In genomic region chr11:27699926-27700350, GRCh38 we compare ENCODE assay signal across 8 cellular contexts. TPM values are rescaled to one million over a fixed set of nuclear protein-coding genes. Genes with fewer than 3 reads are reported as not detected.
DNase-seq lines count a peak whose midpoint lies in the region; ATAC-seq, FAIRE-seq and TF ChIP-seq lines count a peak whose summit lies in the region.
"Had no signal": no experiment of that assay in that cellular context is flagged by ENCODE, and none has a peak within 500 bp of the region (broad histone marks: within the 10 kb centered on the region; RNA-seq: fewer than 3 reads in every experiment).

No MANE protein-coding gene starts in this region.

- H3K9me3 ChIP-seq in HEK293 (ENCODE audit: control insufficient read depth, insufficient read depth, low read depth, low read length) = no peaks in the 10 kb centered on the region
- no peaks in the 10 kb centered on the region for H3K9me3 ChIP-seq in kidney (ENCODE audit: control insufficient read depth in 1 of 2, low read length in 2 of 2)

- H3K27ac Mint-ChIP-seq in activated naive CD8-positive, alpha-beta T cell = no peak overlapping the region
- peak overlapping the region; percentile 9 for H3K27ac Mint-ChIP-seq in stimulated activated naive B cell treated with anti-CD40 and anti-IgM and Interleukin-4, amounts not matched to agents 10 μg/mL and 1 μg/mL and 100 μg/mL, for 72 hours

- POLR2A ChIA-PET in HEK293 (lab: Yijun Ruan, JAX) = interaction anchor here (0.6 to 2.2 kb wide), 6 partner anchors 17 to 1414 kb away, joined by 3 to 9 read pairs (median 4); partner anchors contain the start of genes KIF18A and METTL15

- FAIRE-seq in kidney (lab: Jason Lieb, UNC) = no peak

- no peaks in the 10 kb centered on the region for H3K4me1 ChIP-seq in HEK293 (ENCODE audit: control insufficient read depth, insufficient read depth, low read length)
- H3K4me1 ChIP-seq in kidney (ENCODE audit: control insufficient read depth in 1 of 2, insufficient read depth in 1 of 2, low read depth in 1 of 2, low read length in 2 of 2) = peaks cover 0 to 18% of the 10 kb centered on the region in 2 donors

- CTCF ChIA-PET in HEK293 (lab: Yijun Ruan, JAX) = interaction anchor here (0.6 to 3.5 kb wide), 24 partner anchors 11 to 1635 kb away, joined by 3 to 21 read pairs (median 4); partner anchors contain the start of genes KIF18A and METTL15

- H3K4me3 ChIP-seq in HEK293 (ENCODE audit: low read depth, low read length) = peak overlapping the region; percentile 88
- H3K4me3 ChIP-seq in kidney (ENCODE audit: low read length in 2 of 2) = peak overlapping the region; percentile 27 to 42

- ATAC-seq in stimulated activated naive B cell treated with anti-CD40 and anti-IgM and Interleukin-4, amounts not matched to agents 10 μg/mL and 1 μg/mL and 100 μg/mL, for 72 hours (replicated peaks) = no peak
- ATAC-seq in HG03565 (IDR thresholded peaks at IDR 0.05; ENCODE audit: unreplicated experiment) = no peak

- H3K36me3 ChIP-seq in HEK293 (ENCODE audit: control insufficient read depth in 2 of 2, insufficient read depth in 1 of 2, low read length in 2 of 2) = no peaks in the 10 kb centered on the region
- H3K36me3 ChIP-seq in kidney (ENCODE audit: control insufficient read depth in 1 of 2, insufficient read depth in 2 of 2, low read length in 2 of 2) = no peaks in the 10 kb centered on the region

- H3K9ac ChIP-seq in kidney (ENCODE audit: low read length in 2 of 2) = no peak overlapping the region

- DNase-seq in kidney = peak; percentile 62
- no peak for DNase-seq in stimulated activated naive B cell treated with anti-CD40 and anti-IgM and Interleukin-4, amounts not matched to agents 10 μg/mL and 1 μg/mL and 100 μg/mL, for 72 hours
- DNase-seq in NCI-H1930 (lab: John Stamatoyannopoulos, UW) = no peak
- no peak for DNase-seq in epidermal melanocyte (ENCODE audit: insufficient read length, low spot score)

- peaks cover 54% of the 10 kb centered on the region for H3K27me3 Mint-ChIP-seq in activated naive CD8-positive, alpha-beta T cell
- peaks cover 55 to 63% of the 10 kb centered on the region in 2 donors for H3K27me3 Mint-ChIP-seq in stimulated activated naive B cell treated with anti-CD40 and anti-IgM and Interleukin-4, amounts not matched to agents 10 μg/mL and 1 μg/mL and 100 μg/mL, for 72 hours

- peaks cover 23% of the 10 kb centered on the region for H3K4me1 Mint-ChIP-seq in activated naive CD8-positive, alpha-beta T cell (ENCODE audit: low read depth)
- peaks cover 19 to 29% of the 10 kb centered on the region in 2 donors for H3K4me1 Mint-ChIP-seq in stimulated activated naive B cell treated with anti-CD40 and anti-IgM and Interleukin-4, amounts not matched to agents 10 μg/mL and 1 μg/mL and 100 μg/mL, for 72 hours

- H3K27ac ChIP-seq in HEK293 (ENCODE audit: extremely low read depth, low read depth, low read length) (peak overlapping the region; percentile 31; the same call in 1 of the 2 replicates), kidney (ENCODE audit: low read depth in 2 of 2, low read length in 2 of 2) (no peak overlapping the region)

- peaks cover 3% of the 10 kb centered on the region for H3K36me3 Mint-ChIP-seq in activated naive CD8-positive, alpha-beta T cell
- H3K36me3 Mint-ChIP-seq in stimulated activated naive B cell treated with anti-CD40 and anti-IgM and Interleukin-4, amounts not matched to agents 10 μg/mL and 1 μg/mL and 100 μg/mL, for 72 hours = no peaks in the 10 kb centered on the region

- intact Hi-C loops in kidney (cut with DNase I) = no loop called here

- TF ChIP-seq CTCF in HEK293 (tag by site-specific recombination; IDR thresholded peaks at IDR 0.05) (no peak), kidney (IDR thresholded peaks at IDR 0.05; ENCODE audit: borderline replicate concordance, extremely low read depth, insufficient read depth) (no peak)

- no peaks in the 10 kb centered on the region for H3K9me3 Mint-ChIP-seq in activated naive CD8-positive, alpha-beta T cell (ENCODE audit: low read depth)
- H3K9me3 Mint-ChIP-seq in stimulated activated naive B cell treated with anti-CD40 and anti-IgM and Interleukin-4, amounts not matched to agents 10 μg/mL and 1 μg/mL and 100 μg/mL, for 72 hours = no peaks in the 10 kb centered on the region

- peak overlapping the region; percentile 42 for H3K4me3 Mint-ChIP-seq in activated naive CD8-positive, alpha-beta T cell
- peak overlapping the region; percentile 36 to 53 for H3K4me3 Mint-ChIP-seq in stimulated activated naive B cell treated with anti-CD40 and anti-IgM and Interleukin-4, amounts not matched to agents 10 μg/mL and 1 μg/mL and 100 μg/mL, for 72 hours

TF ChIP-seq in HEK293, 187 proteins besides CTCF, POLR2A, EP300 and RAD21 (continues in another document):
- no peak for TF ChIP-seq ZNF16 (tag by site-specific recombination; IDR thresholded peaks at IDR 0.05; ENCODE audit: low read depth)
- TF ChIP-seq, protein P1, sequence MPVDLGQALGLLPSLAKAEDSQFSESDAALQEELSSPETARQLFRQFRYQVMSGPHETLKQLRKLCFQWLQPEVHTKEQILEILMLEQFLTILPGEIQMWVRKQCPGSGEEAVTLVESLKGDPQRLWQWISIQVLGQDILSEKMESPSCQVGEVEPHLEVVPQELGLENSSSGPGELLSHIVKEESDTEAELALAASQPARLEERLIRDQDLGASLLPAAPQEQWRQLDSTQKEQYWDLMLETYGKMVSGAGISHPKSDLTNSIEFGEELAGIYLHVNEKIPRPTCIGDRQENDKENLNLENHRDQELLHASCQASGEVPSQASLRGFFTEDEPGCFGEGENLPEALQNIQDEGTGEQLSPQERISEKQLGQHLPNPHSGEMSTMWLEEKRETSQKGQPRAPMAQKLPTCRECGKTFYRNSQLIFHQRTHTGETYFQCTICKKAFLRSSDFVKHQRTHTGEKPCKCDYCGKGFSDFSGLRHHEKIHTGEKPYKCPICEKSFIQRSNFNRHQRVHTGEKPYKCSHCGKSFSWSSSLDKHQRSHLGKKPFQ (tag by site-specific recombination; IDR thresholded peaks at IDR 0.05) = no peak
- TF ChIP-seq ZNF184 (tag by site-specific recombination; IDR thresholded peaks at IDR 0.05) = no peak
- TF ChIP-seq HOXC10 (CRISPR knock-in tag; IDR thresholded peaks at IDR 0.05) = no peak
- no peak for TF ChIP-seq SP7 (tag by site-specific recombination; IDR thresholded peaks at IDR 0.05)
- TF ChIP-seq ZNF777 (tag by site-specific recombination; IDR thresholded peaks at IDR 0.05; ENCODE audit: borderline replicate concordance) = 0 out of 2 replicates have a peak, but pooled peaks have one; percentile 9
- no peak for TF ChIP-seq KLF8 (tag by site-specific recombination; IDR thresholded peaks at IDR 0.05)
- no peak for TF ChIP-seq ZNF221 (tag by site-specific recombination; IDR thresholded peaks at IDR 0.05; ENCODE audit: borderline replicate concordance)
- no peak for TF ChIP-seq ZNF596 (tag by site-specific recombination; IDR thresholded peaks at IDR 0.05)
- TF ChIP-seq ZNF202 (tag by site-specific recombination; IDR thresholded peaks at IDR 0.05; ENCODE audit: borderline replicate concordance) = no peak
- no peak for TF ChIP-seq ZNF274 (IDR thresholded peaks at IDR 0.05; ENCODE audit: low read length)
- TF ChIP-seq ZNF274 (tag by site-specific recombination; IDR thresholded peaks at IDR 0.05; ENCODE audit: borderline replicate concordance) = no peak
- TF ChIP-seq ZNF626 (tag by site-specific recombination; IDR thresholded peaks at IDR 0.05) = no peak
- no peak for TF ChIP-seq ZBTB49 (tag by site-specific recombination; IDR thresholded peaks at IDR 0.05; ENCODE audit: low read depth)
- no peak for TF ChIP-seq ZNF514 (tag by site-specific recombination; IDR thresholded peaks at IDR 0.05)
- TF ChIP-seq ZNF768 (tag by site-specific recombination; IDR thresholded peaks at IDR 0.05) = no peak
- peak; percentile 68; the same call in 1 of the 2 replicates for TF ChIP-seq ZBTB10 (tag by site-specific recombination; IDR thresholded peaks at IDR 0.05)

RNA-seq across cellular contexts. Expression of gene BDNF, which starts 0.3 kb away (rescaled TPM):
- total RNA-seq in kidney = 0.31 TPM
- 0.19 TPM for polyA plus RNA-seq in kidney (ENCODE audit: insufficient read depth, low read depth, low replicate concordance)
- total RNA-seq: T-helper 1 cell treated with Interleukin-12 subunit alpha and Interleukin-12 subunit beta and Interleukin-4 antibody, amounts not matched to agents 30 ng/mL and 1 ng/mL, for 36 hours had no signal
